15 cellular contexts compared by ENCODE assay signal in genomic region chr3:133942761-133943535, GRCh38. TPM values are rescaled to one million over a fixed set of nuclear protein-coding genes. Genes with fewer than 3 reads are reported as not detected.
DNase-seq lines count a peak whose midpoint lies in the region; ATAC-seq and TF ChIP-seq lines count a peak whose summit lies in the region.
"Had no signal": no experiment of that assay in that cellular context is flagged by ENCODE, and none has a peak within 500 bp of the region (broad histone marks: within the 10 kb centered on the region; RNA-seq: fewer than 3 reads in every experiment).

No MANE protein-coding gene starts in this region.

- DNase-seq in breast epithelium (ENCODE audit: low spot score in 2 of 2) (no peak), trophoblast cell (no peak), DMS53 (lab: John Stamatoyannopoulos, UW) (no peak)
- no peak for DNase-seq in CD4-positive, alpha-beta memory T cell
- DNase-seq: activated naive CD4-positive, alpha-beta T cell treated with anti-CD3 and anti-CD28 coated beads, Interleukin-2, amount 10 ng/mL, durations not matched to agents 7 days and 5 days; CD4-positive, alpha-beta T cell; effector memory CD8-positive, alpha-beta T cell; midbrain; NCI-H2107; NK-92 treated with Interleukin-12 subunit alpha and Interleukin-12 subunit beta, amount 100 ng/mL, for 24 hours; occipital lobe had no signal

- H4K12ac ChIP-seq in trophoblast cell (ENCODE audit: low read depth, low read length), result no peak overlapping the region

- peak overlapping the region in 6 of 11 experiments; percentile 16 to 45 (median 32); a peak in 6 of 22 replicates for H3K9ac ChIP-seq in BLaER1 treated with 17β-estradiol and CSF1 and Interleukin-3, amounts not matched to agents 10 nM and 100 nM
- no peak overlapping the region for H3K9ac ChIP-seq in trophoblast cell (ENCODE audit: low read length)

- WGBS in trophoblast cell (ENCODE audit: extremely low coverage, insufficient coverage, insufficient read length), result no CpG with 5 or more reads among the region's 3 CpGs

- no peak overlapping the region for H3K4ac ChIP-seq in trophoblast cell (ENCODE audit: low read depth, low read length)

- CTCF ChIA-PET in CD4-positive, alpha-beta memory T cell (lab: Charles Lee; ENCODE audit: partially characterized antibody), result no interaction called here

- no peak overlapping the region for H4K91ac ChIP-seq in trophoblast cell (ENCODE audit: low read depth, low read length)

- no peaks in the 10 kb centered on the region for H4K20me1 ChIP-seq in BLaER1 treated with 17β-estradiol and CSF1 and Interleukin-3, amounts not matched to agents 10 nM and 100 nM

- no peak overlapping the region for H2BK5ac ChIP-seq in trophoblast cell (ENCODE audit: low read depth, low read length, poor library complexity)

- H3K4me3 ChIP-seq in BLaER1 treated with 17β-estradiol and CSF1 and Interleukin-3, amounts not matched to agents 10 nM and 100 nM, result peak overlapping the region in 3 of 10 experiments; percentile 2 to 44 (median 31); a peak in 3 of 20 replicates
- H3K4me3 ChIP-seq in breast epithelium (no peak overlapping the region), trophoblast cell (ENCODE audit: low read depth, low read length) (no peak overlapping the region)
- no peak overlapping the region for H3K4me3 ChIP-seq in CD4-positive, alpha-beta memory T cell (ENCODE audit: low read length in 2 of 2)

- H3K14ac ChIP-seq in trophoblast cell (ENCODE audit: low read length), result no peak overlapping the region

- no peaks in the 10 kb centered on the region for H3K36me3 ChIP-seq in BLaER1 treated with 17β-estradiol and CSF1 and Interleukin-3, amounts not matched to agents 10 nM and 100 nM
- H3K36me3 ChIP-seq in breast epithelium (no peaks in the 10 kb centered on the region), trophoblast cell (ENCODE audit: control insufficient read depth in 1 of 2, insufficient read depth in 2 of 2, low read length in 2 of 2) (peaks cover 74 to 89% of the 10 kb centered on the region in 2 experiments)
- H3K36me3 ChIP-seq in CD4-positive, alpha-beta memory T cell (ENCODE audit: insufficient read depth, low read length), result no peaks in the 10 kb centered on the region

- H3K9me3 Mint-ChIP-seq in CD4-positive, alpha-beta memory T cell, result no peaks in the 10 kb centered on the region
- H3K9me3 Mint-ChIP-seq: activated naive CD4-positive, alpha-beta T cell treated with anti-CD3 and anti-CD28 coated beads, Interleukin-2, amount 10 ng/mL, durations not matched to agents 7 days and 5 days; CD4-positive, alpha-beta T cell; effector memory CD8-positive, alpha-beta T cell had no signal

- H3K4me1 ChIP-seq in BLaER1 treated with 17β-estradiol and CSF1 and Interleukin-3, amounts not matched to agents 10 nM and 100 nM, result peaks cover 17 to 76% (median 60%) of the 10 kb centered on the region in 10 experiments
- peaks cover 4 to 42% of the 10 kb centered on the region in 2 donors for H3K4me1 ChIP-seq in breast epithelium
- peaks cover 8% of the 10 kb centered on the region in 2 experiments for H3K4me1 ChIP-seq in trophoblast cell (ENCODE audit: control insufficient read depth in 1 of 2, insufficient read depth in 2 of 2, low read length in 2 of 2)
- no peaks in the 10 kb centered on the region for H3K4me1 ChIP-seq in CD4-positive, alpha-beta memory T cell (ENCODE audit: insufficient read depth, low read length)

- H3K27me3 Mint-ChIP-seq in CD4-positive, alpha-beta memory T cell, result peaks cover 5 to 9% of the 10 kb centered on the region in 2 donors
- H3K27me3 Mint-ChIP-seq: CD4-positive, alpha-beta T cell had no signal

- no peak overlapping the region for H2BK120ac ChIP-seq in trophoblast cell (ENCODE audit: insufficient read depth, low read length, poor library complexity)

- H3K18ac ChIP-seq in trophoblast cell (ENCODE audit: low read length), result peak overlapping the region; percentile 9

- peak overlapping the region; percentile 72 to 88 (median 80) for H3K4me2 ChIP-seq in BLaER1 treated with 17β-estradiol and CSF1 and Interleukin-3, amounts not matched to agents 10 nM and 100 nM
- H3K4me2 ChIP-seq in trophoblast cell (ENCODE audit: low read length), result no peak overlapping the region

- intact Hi-C loops in breast epithelium (cut with DNase I; ENCODE audit: low total_unique reads), result no loop called here
- intact Hi-C loops in CD4-positive, alpha-beta memory T cell (cut with micrococcal nuclease), result no loop called here

- 0 out of 22 replicates have a peak, but pooled peaks cover 0 to 4% (median 0%) of the 10 kb centered on the region in 11 experiments for H3K27me3 ChIP-seq in BLaER1 treated with 17β-estradiol and CSF1 and Interleukin-3, amounts not matched to agents 10 nM and 100 nM
- H3K27me3 ChIP-seq in breast epithelium (no peaks in the 10 kb centered on the region), trophoblast cell (ENCODE audit: insufficient read depth, low read length) (no peaks in the 10 kb centered on the region)
- H3K27me3 ChIP-seq in CD4-positive, alpha-beta memory T cell (ENCODE audit: insufficient read depth, low read length), result no peaks in the 10 kb centered on the region

- peaks cover 3 to 7% (median 6%) of the 10 kb centered on the region in 4 donors for H3K4me1 Mint-ChIP-seq in CD4-positive, alpha-beta memory T cell

- ATAC-seq in HG02678 (IDR thresholded peaks at IDR 0.05; ENCODE audit: unreplicated experiment) (peak; percentile 30), HG02610 (IDR thresholded peaks at IDR 0.05; ENCODE audit: unreplicated experiment) (no peak)
- ATAC-seq: effector memory CD8-positive, alpha-beta T cell had no signal

- H2AFZ ChIP-seq in trophoblast cell (ENCODE audit: insufficient read depth, low read length, poor library complexity), result no peak overlapping the region

- no peaks in the 10 kb centered on the region for H3K79me1 ChIP-seq in trophoblast cell (ENCODE audit: low read length)

- H4K8ac ChIP-seq in trophoblast cell (ENCODE audit: low read depth, low read length), result no peak overlapping the region

- peak overlapping the region in 2 of 8 donors; percentile 17 to 46 for H3K4me3 Mint-ChIP-seq in CD4-positive, alpha-beta memory T cell
- H3K4me3 Mint-ChIP-seq: activated naive CD4-positive, alpha-beta T cell treated with anti-CD3 and anti-CD28 coated beads, Interleukin-2, amount 10 ng/mL, durations not matched to agents 7 days and 5 days; CD4-positive, alpha-beta T cell; effector memory CD8-positive, alpha-beta T cell had no signal

- no peaks in the 10 kb centered on the region for H3K36me3 Mint-ChIP-seq in CD4-positive, alpha-beta memory T cell
- H3K36me3 Mint-ChIP-seq: activated naive CD4-positive, alpha-beta T cell treated with anti-CD3 and anti-CD28 coated beads, Interleukin-2, amount 10 ng/mL, durations not matched to agents 7 days and 5 days had no signal

- no peak for TF ChIP-seq CTCF in breast epithelium (IDR thresholded peaks at IDR 0.05)

- no peak overlapping the region for H3K27ac Mint-ChIP-seq in CD4-positive, alpha-beta memory T cell
- H3K27ac Mint-ChIP-seq: activated naive CD4-positive, alpha-beta T cell treated with anti-CD3 and anti-CD28 coated beads, Interleukin-2, amount 10 ng/mL, durations not matched to agents 7 days and 5 days; CD4-positive, alpha-beta T cell; effector memory CD8-positive, alpha-beta T cell had no signal

- H3K79me2 ChIP-seq in trophoblast cell (ENCODE audit: control insufficient read depth, insufficient read depth, low read length, poor library complexity), result no peaks in the 10 kb centered on the region

- H3K23ac ChIP-seq in trophoblast cell (ENCODE audit: low read length), result no peak overlapping the region

- no peak overlapping the region for H2BK12ac ChIP-seq in trophoblast cell (ENCODE audit: low read length)

- POLR2A ChIA-PET in CD4-positive, alpha-beta memory T cell (lab: Charles Lee; ENCODE audit: partially characterized antibody), result no interaction called here

- H3K9me3 ChIP-seq in BLaER1 treated with 17β-estradiol and CSF1 and Interleukin-3, amounts not matched to agents 10 nM and 100 nM (replicated peaks in 1 of 11), result no peaks in the 10 kb centered on the region
- no peaks in the 10 kb centered on the region for H3K9me3 ChIP-seq in breast epithelium
- peaks cover 1% of the 10 kb centered on the region for H3K9me3 ChIP-seq in trophoblast cell (ENCODE audit: insufficient read depth, low read depth, low read length)
- H3K9me3 ChIP-seq in CD4-positive, alpha-beta memory T cell (ENCODE audit: control insufficient read depth in 1 of 2, low read length in 2 of 2), result no peaks in the 10 kb centered on the region

- H2AK5ac ChIP-seq in trophoblast cell (ENCODE audit: low read length), result no peak overlapping the region

- peak overlapping the region in 9 of 11 experiments; percentile 31 to 68 (median 49); a peak in 16 of 22 replicates for H3K27ac ChIP-seq in BLaER1 treated with 17β-estradiol and CSF1 and Interleukin-3, amounts not matched to agents 10 nM and 100 nM
- peak overlapping the region; percentile 61 to 84 for H3K27ac ChIP-seq in breast epithelium
- no peak overlapping the region for H3K27ac ChIP-seq in trophoblast cell (ENCODE audit: low read depth, low read length)
- no peak overlapping the region for H3K27ac ChIP-seq in CD4-positive, alpha-beta memory T cell (ENCODE audit: low read depth, low read length)
- H3K27ac ChIP-seq: foreskin keratinocyte had no signal

- no peak for TF ChIP-seq POLR2A in breast epithelium (IDR thresholded peaks at IDR 0.05)

RNA-seq across cellular contexts. Expression of gene RAB6B, which starts 47.3 kb away (rescaled TPM):
- 1 to 10 TPM; 1.8 to 3.9 (median 3.4) TPM for total RNA-seq in breast epithelium
- 2.1 and 2.2 TPM in 2 replicates for polyA plus RNA-seq in trophoblast cell (2013)
- total RNA-seq in CD4-positive, alpha-beta memory T cell, result 1 to 10 TPM in 1 of 2 experiments, under 1 TPM in 1; 0.55 to 1.8 TPM
- polyA plus RNA-seq in CD4-positive, alpha-beta memory T cell, result under 1 TPM; 0.34 to 0.37 TPM
- total RNA-seq: CD4-positive, alpha-beta T cell had no signal

Comparison
In these comparisons a context has a peak if more than half of its experiments do, and no peak if none do; other contexts are left out.
1. H3K27ac ChIP-seq: peak in BLaER1 treated with 17β-estradiol and CSF1 and Interleukin-3, amounts not matched to agents 10 nM and 100 nM (9 of 11) and breast epithelium (2 of 2); none in trophoblast cell (single experiment) and CD4-positive, alpha-beta memory T cell (single experiment).